In genomic region chr17:35586569-35587073, GRCh38 we compare ENCODE assay signal across 8 cellular contexts. TPM values are rescaled to one million over a fixed set of nuclear protein-coding genes. Genes with fewer than 3 reads are reported as not detected.
A peak's percentile ranks its signal among the peaks of the same experiment; 100 is the strongest.
DNase-seq lines count a peak whose midpoint lies in the region; ATAC-seq and TF ChIP-seq lines count a peak whose summit lies in the region.

No MANE protein-coding gene starts in this region.

- H3K27me3 ChIP-seq in mesendoderm (ENCODE audit: insufficient read depth, low read length, poor library complexity), result no peaks in the 10 kb centered on the region

- POLR2A ChIA-PET in MCF 10A (lab: Yijun Ruan, JAX), result interaction anchor here (0.6 to 7.2 kb wide), 9 partner anchors 9 to 345 kb away, joined by 3 to 327 read pairs (median 6); partner anchors contain the start of genes PEX12, SLFN12, SLFN5 and TAF15

- H3K9ac ChIP-seq in mesendoderm (ENCODE audit: low read length), result peak overlapping the region; percentile 41

- peak overlapping the region; percentile 97 for H3K4me3 Mint-ChIP-seq in MCF 10A (ENCODE audit: unreplicated experiment)

- peak; percentile 16 for ATAC-seq in HG03378 (IDR thresholded peaks at IDR 0.05; ENCODE audit: unreplicated experiment)
- ATAC-seq in HG03457 (IDR thresholded peaks at IDR 0.05; ENCODE audit: unreplicated experiment), result no peak

- TF ChIP-seq CTCF in MCF 10A (IDR thresholded peaks at IDR 0.05; ENCODE audit: unreplicated experiment), result no peak

- H3K27me3 Mint-ChIP-seq in MCF 10A (ENCODE audit: insufficient read depth, unreplicated experiment), result no peaks in the 10 kb centered on the region

- intact Hi-C loops in MCF 10A (cut with micrococcal nuclease), result no loop called here

- no peak overlapping the region for H2BK5ac ChIP-seq in mesendoderm (ENCODE audit: low read length)

- no peak overlapping the region for H2BK120ac ChIP-seq in mesendoderm (ENCODE audit: low read depth, low read length)

- peak overlapping the region; percentile 85 for H3K4ac ChIP-seq in mesendoderm (ENCODE audit: low read depth, low read length)

- no peak overlapping the region for H4K8ac ChIP-seq in mesendoderm (ENCODE audit: low read depth, low read length)

- H2AK5ac ChIP-seq in mesendoderm (ENCODE audit: low read length), result no peak overlapping the region

- H3K4me1 ChIP-seq in mesendoderm (ENCODE audit: control insufficient read depth, low read depth, low read length), result peaks cover 3% of the 10 kb centered on the region

- no peak overlapping the region for H3K27ac ChIP-seq in mesendoderm (ENCODE audit: low read depth, low read length)

- H3K79me2 ChIP-seq in mesendoderm (ENCODE audit: control insufficient read depth, insufficient read depth, low read length), result peaks cover 25% of the 10 kb centered on the region

- peaks cover 9% of the 10 kb centered on the region for H3K36me3 Mint-ChIP-seq in MCF 10A (ENCODE audit: insufficient read depth, unreplicated experiment)

- peak overlapping the region; percentile 99 for H3K27ac Mint-ChIP-seq in MCF 10A (ENCODE audit: low read depth, unreplicated experiment)

- WGBS in mesendoderm (ENCODE audit: extremely low coverage, insufficient coverage, low lambda C conversion rate), result no CpG with 5 or more reads among the region's 7 CpGs

- H3K36me3 ChIP-seq in mesendoderm (ENCODE audit: control insufficient read depth, insufficient read depth, low read length), result no peaks in the 10 kb centered on the region

- H2BK15ac ChIP-seq in mesendoderm (replicated peaks; ENCODE audit: low read depth), result no peak overlapping the region

- no peaks in the 10 kb centered on the region for H3K9me3 Mint-ChIP-seq in MCF 10A (ENCODE audit: unreplicated experiment)

- H3K4me2 ChIP-seq in mesendoderm (ENCODE audit: low read length), result peak overlapping the region; percentile 35

- DNase-seq in MCF 10A (ENCODE audit: unreplicated experiment) (no peak), mesendoderm (no peak), NCI-H226 (no peak), NCI-H526 treated with DMSO at 0.1 percent for 48 hours (lab: John Stamatoyannopoulos, UW) (no peak)
- DNase-seq in activated effector memory CD4-positive, alpha-beta T cell treated with anti-CD3 and anti-CD28 coated beads, Interleukin-2, amount 50 U/mL, for 16 hours, result no peak

- BruUV-seq in MCF 10A (replicated peaks; lab: Mats Ljungman, UMichigan), result TSS peak; percentile 96

- H3K23ac ChIP-seq in mesendoderm (ENCODE audit: low read length), result no peak overlapping the region

- peak overlapping the region; percentile 77 for H3K4me3 ChIP-seq in GM08714 (ENCODE audit: low read length)
- H3K4me3 ChIP-seq in mesendoderm (ENCODE audit: low read length), result peak overlapping the region; percentile 13

- peaks cover 4% of the 10 kb centered on the region for H3K79me1 ChIP-seq in mesendoderm (ENCODE audit: low read length)

- H3K18ac ChIP-seq in mesendoderm (ENCODE audit: low read length), result no peak overlapping the region

- CTCF ChIA-PET in MCF 10A (lab: Yijun Ruan, JAX), result interaction anchor here (0.9 kb wide), 2 partner anchors 8 to 16 kb away, joined by 3 to 5 read pairs; partner anchors contain the start of gene PEX12

- peak overlapping the region; percentile 73 for H3K56ac ChIP-seq in mesendoderm (ENCODE audit: low read length)

- H4K5ac ChIP-seq in mesendoderm (ENCODE audit: low read length), result peak overlapping the region; percentile 99

- peaks cover 18% of the 10 kb centered on the region for H3K4me1 Mint-ChIP-seq in MCF 10A (ENCODE audit: insufficient read depth, unreplicated experiment)

RNA-seq across cellular contexts. Expression of gene AP2B1, which starts 0.5 kb away (rescaled TPM):
- total RNA-seq in MCF 10A (2022), result 227 and 229 TPM in 2 replicates
- 92.8 TPM for polyA plus RNA-seq in mesendoderm (2013, experiment 1 of 2)
- polyA plus RNA-seq in mesendoderm (2013, experiment 2 of 2), result 92.2 TPM

RNA-seq across cellular contexts. Expression of gene PEX12, which starts 8.2 kb away (rescaled TPM):
- 5.8 and 6.8 TPM in 2 replicates for total RNA-seq in MCF 10A (2022)
- 3.1 TPM for polyA plus RNA-seq in mesendoderm (2013, experiment 1 of 2)
- polyA plus RNA-seq in mesendoderm (2013, experiment 2 of 2), result 2.9 TPM

RNA-seq across cellular contexts. Expression of gene SLFN14, which starts 26.0 kb away (rescaled TPM):
- not detected in 2 replicates for total RNA-seq in MCF 10A (2022)
- not detected for polyA plus RNA-seq in mesendoderm (2013, experiment 1 of 2)
- polyA plus RNA-seq in mesendoderm (2013, experiment 2 of 2), result not detected

RNA-seq across cellular contexts. Expression of gene SLFN12L, which starts 49.1 kb away (rescaled TPM):
- total RNA-seq in MCF 10A (2022), result 0.34 and 0.35 TPM in 2 replicates
- polyA plus RNA-seq in mesendoderm (2013, experiment 1 of 2), result not detected
- not detected for polyA plus RNA-seq in mesendoderm (2013, experiment 2 of 2)
